In genomic region chr1:11804666-11805453, GRCh38 we compare ENCODE assay signal across 8 cellular contexts. TPM values are rescaled to one million over a fixed set of nuclear protein-coding genes. Genes with fewer than 3 reads are reported as not detected.
DNase-seq lines count a peak whose midpoint lies in the region; ATAC-seq, FAIRE-seq and TF ChIP-seq lines count a peak whose summit lies in the region.

No MANE protein-coding gene starts in this region.

- no peaks in the 10 kb centered on the region for H3K9me3 ChIP-seq in pancreas

- intact Hi-C loops in pancreas (cut with DNase I): no loop called here

- H3K27ac ChIP-seq in foreskin keratinocyte (peak overlapping the region; percentile 78), pancreas (peak overlapping the region; percentile 92 to 99 (median 94))

- in situ Hi-C loops in GM13976 (cut with MboI; ENCODE audit: low sequenced_read_pairs, unreplicated experiment): no loop called here

- peak overlapping the region; percentile 96 to 98 for H3K4me3 Mint-ChIP-seq in activated T-cell treated with anti-CD3 and anti-CD28 coated beads, Interleukin-2, amount 50 U/mL, for 72 hours

- no peaks in the 10 kb centered on the region for H3K27me3 Mint-ChIP-seq in activated T-cell treated with anti-CD3 and anti-CD28 coated beads, Interleukin-2, amount 50 U/mL, for 72 hours (ENCODE audit: low read depth)

- TF ChIP-seq CTCF in GM13976 (IDR thresholded peaks at IDR 0.05; ENCODE audit: borderline replicate concordance, control extremely low read depth, extremely low read depth, insufficient read depth, missing control alignments): no peak
- TF ChIP-seq CTCF in foreskin keratinocyte (conservative IDR thresholded peaks at IDR 0.05): no peak
- no peak for TF ChIP-seq CTCF in pancreas (IDR thresholded peaks at IDR 0.05)

- DNase-seq in GM13976 (ENCODE audit: low spot score) (peak; percentile 59), NCI-H2107 treated with DMSO at 0.1 percent for 48 hours (lab: John Stamatoyannopoulos, UW; ENCODE audit: unreplicated experiment) (peak; percentile 42), foreskin keratinocyte (peak; percentile 32 to 61), pancreas (peak in 5 of 6 donors; percentile 58 to 63 (median 60)), SKM-1 treated with dmso at 0.1 percent for 144 hours (lab: John Stamatoyannopoulos, UW; ENCODE audit: unreplicated experiment) (no peak), KG1 (lab: John Stamatoyannopoulos, UW) (no peak), pons (ENCODE audit: low spot score) (no peak)
- peak; percentile 19 to 20 for DNase-seq in activated T-cell treated with anti-CD3 and anti-CD28 coated beads, Interleukin-2, amount 50 U/mL, for 72 hours

- H3K27me3 ChIP-seq in foreskin keratinocyte: no peaks in the 10 kb centered on the region
- no peaks in the 10 kb centered on the region for H3K27me3 ChIP-seq in pancreas

- H3K36me3 ChIP-seq in pancreas: peaks cover 0 to 14% (median 0%) of the 10 kb centered on the region in 3 donors

- no peak for FAIRE-seq in pancreas (lab: Jason Lieb, UNC)

- peak overlapping the region; percentile 89 for H3K27ac Mint-ChIP-seq in activated T-cell treated with anti-CD3 and anti-CD28 coated beads, Interleukin-2, amount 50 U/mL, for 72 hours

- peaks cover 3 to 4% of the 10 kb centered on the region in 2 donors for H3K36me3 Mint-ChIP-seq in activated T-cell treated with anti-CD3 and anti-CD28 coated beads, Interleukin-2, amount 50 U/mL, for 72 hours (ENCODE audit: insufficient read depth in 2 of 2)

- peak overlapping the region; percentile 37 to 81 (median 66) for H3K4me3 ChIP-seq in pancreas

- no peak for ATAC-seq in activated T-cell treated with anti-CD3 and anti-CD28 coated beads, Interleukin-2, amount 50 U/mL, for 72 hours (replicated peaks in 1 of 2)
- ATAC-seq in foreskin keratinocyte (no peak), pancreas (peak; percentile 4 to 9 (median 4))

- H3K4me1 Mint-ChIP-seq in activated T-cell treated with anti-CD3 and anti-CD28 coated beads, Interleukin-2, amount 50 U/mL, for 72 hours (ENCODE audit: low read depth): peaks cover 73% of the 10 kb centered on the region

- 1% methylated on average over 22 of the region's 22 CpGs for WGBS in pancreas, 2 donors

- H3K4me1 ChIP-seq in foreskin keratinocyte (peaks cover 28% of the 10 kb centered on the region), pancreas (peaks cover 7 to 37% (median 21%) of the 10 kb centered on the region in 3 donors)

- H3K9me3 Mint-ChIP-seq in activated T-cell treated with anti-CD3 and anti-CD28 coated beads, Interleukin-2, amount 50 U/mL, for 72 hours: no peaks in the 10 kb centered on the region

RNA-seq across cellular contexts. Expression of gene MTHFR, which starts 0.9 kb away (rescaled TPM):
- total RNA-seq in activated T-cell treated with anti-CD3 and anti-CD28 coated beads, Interleukin-2, amount 50 U/mL, for 72 hours: 10 to 100 TPM; 16.0 to 18.7 TPM
- total RNA-seq in foreskin keratinocyte (10.2 and 11.5 TPM in 2 replicates), pancreas (10 to 100 TPM; 12.7 to 18.2 (median 15.6) TPM)
- polyA plus RNA-seq in foreskin keratinocyte (3.4 and 4.1 TPM in 2 replicates), pancreas (10 to 100 TPM in 1 of 2 donors, 1 to 10 TPM in 1; 9.6 to 19.1 TPM)

RNA-seq across cellular contexts. Expression of gene CLCN6, which starts 1.1 kb away (rescaled TPM):
- 1 to 10 TPM; 8.2 to 9.3 TPM for total RNA-seq in activated T-cell treated with anti-CD3 and anti-CD28 coated beads, Interleukin-2, amount 50 U/mL, for 72 hours
- total RNA-seq in foreskin keratinocyte (12.4 and 14.5 TPM in 2 replicates), pancreas (10 to 100 TPM in 1 of 6 donors, 1 to 10 TPM in 5; 4.3 to 12.3 (median 6.0) TPM)
- polyA plus RNA-seq in foreskin keratinocyte (5.1 and 8.0 TPM in 2 replicates), pancreas (10 to 100 TPM; 13.6 to 16.8 TPM)

RNA-seq across cellular contexts. Expression of gene NPPA, which starts 42.7 kb away (rescaled TPM):
- total RNA-seq in activated T-cell treated with anti-CD3 and anti-CD28 coated beads, Interleukin-2, amount 50 U/mL, for 72 hours: not detected
- total RNA-seq in foreskin keratinocyte (not detected in 2 replicates), pancreas (under 1 TPM in 1 of 6 donors, not detected in 5; 0.24 TPM)
- polyA plus RNA-seq in foreskin keratinocyte (not detected in 2 replicates), pancreas (1 to 10 TPM in 1 of 2 donors, under 1 TPM in 1; 0.28 to 1.3 TPM)

RNA-seq across cellular contexts. Expression of gene C1orf167, which starts 42.9 kb away (rescaled TPM):
- total RNA-seq in activated T-cell treated with anti-CD3 and anti-CD28 coated beads, Interleukin-2, amount 50 U/mL, for 72 hours: under 1 TPM in 1 of 2 donors, not detected in 1; 0.41 TPM
- not detected in 2 replicates for total RNA-seq in foreskin keratinocyte
- not detected in 2 replicates for polyA plus RNA-seq in foreskin keratinocyte
- total RNA-seq in pancreas: under 1 TPM in 1 of 6 donors, not detected in 5; 0.37 TPM
- 1 to 10 TPM in 1 of 2 donors, under 1 TPM in 1; 0.85 to 1.4 TPM for polyA plus RNA-seq in pancreas

RNA-seq across cellular contexts. Expression of gene NPPB, which starts 53.9 kb away (rescaled TPM):
- total RNA-seq in activated T-cell treated with anti-CD3 and anti-CD28 coated beads, Interleukin-2, amount 50 U/mL, for 72 hours: not detected
- total RNA-seq in foreskin keratinocyte: not detected in 2 replicates
- polyA plus RNA-seq in foreskin keratinocyte: not detected in 2 replicates
- total RNA-seq in pancreas: 1 to 10 TPM in 1 of 6 donors, under 1 TPM in 2, not detected in 3; 0.28 to 1.5 (median 0.31) TPM
- polyA plus RNA-seq in pancreas: 1 to 10 TPM in 1 of 2 donors, under 1 TPM in 1; 0.95 to 1.6 TPM

Comparison
In these comparisons a context has a peak if more than half of its experiments do, and no peak if none do; other contexts are left out.
1. DNase-seq: peak in GM13976 (single experiment), NCI-H2107 treated with DMSO at 0.1 percent for 48 hours (single experiment), activated T-cell treated with anti-CD3 and anti-CD28 coated beads, Interleukin-2, amount 50 U/mL, for 72 hours (2 of 2), foreskin keratinocyte (2 of 2) and pancreas (5 of 6); none in SKM-1 treated with dmso at 0.1 percent for 144 hours (single experiment), KG1 (single experiment) and pons (single experiment).
2. ATAC-seq: peak in pancreas (4 of 4); none in activated T-cell treated with anti-CD3 and anti-CD28 coated beads, Interleukin-2, amount 50 U/mL, for 72 hours (0 of 2) and foreskin keratinocyte (single experiment).